In the genomic region with DNA sequence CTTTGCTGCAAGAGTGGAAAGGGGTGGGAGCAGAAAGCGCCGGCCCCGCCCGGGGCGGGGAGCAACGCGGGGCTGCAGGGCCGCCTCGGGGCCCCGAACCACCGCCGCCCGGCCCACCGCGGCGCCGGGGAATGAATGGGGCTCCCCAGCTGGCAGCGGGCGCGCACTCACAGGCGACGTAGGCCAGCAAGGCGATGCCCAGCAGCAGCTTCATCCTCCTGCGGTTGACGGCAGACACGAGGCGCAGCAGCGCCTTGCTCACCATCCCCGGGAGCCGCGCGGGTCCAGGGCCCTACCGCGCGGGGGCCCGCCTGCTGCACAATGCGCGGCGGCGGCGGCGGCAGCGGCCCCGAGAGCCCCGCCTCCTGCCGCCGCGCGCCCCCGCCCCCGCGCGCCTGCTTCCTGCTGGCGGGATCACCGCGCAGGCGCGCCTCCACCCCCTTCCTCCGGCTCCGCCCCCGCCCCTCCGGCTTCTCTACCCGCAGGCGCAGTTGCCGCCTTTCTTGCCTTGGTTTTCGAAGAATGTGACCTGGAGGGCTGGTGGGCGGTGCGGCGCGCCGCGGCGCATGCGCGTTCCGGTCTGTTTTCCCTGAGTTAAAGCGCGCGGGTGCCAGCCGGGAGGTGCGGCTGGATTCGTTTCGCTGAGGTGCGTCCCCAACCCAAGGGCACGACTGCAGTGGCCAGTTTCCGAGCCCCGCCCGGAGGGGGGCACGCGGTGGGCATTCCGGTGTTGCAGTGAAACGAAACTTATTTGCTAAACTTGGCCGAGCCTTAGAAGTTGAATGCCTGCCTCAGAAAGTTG, we compare ENCODE assay signal across 1 cellular context.
TF ChIP-seq lines count a peak whose summit lies in the region.

A gene (minus strand): TSS at position 325 of the 802 bp plus-strand sequence. CDS start 60 bp downstream, at position 265.

TF ChIP-seq in K562, 482 proteins besides CTCF, POLR2A, EP300 and RAD21 (continued from another document and continues in another):
- TF ChIP-seq, protein P1, sequence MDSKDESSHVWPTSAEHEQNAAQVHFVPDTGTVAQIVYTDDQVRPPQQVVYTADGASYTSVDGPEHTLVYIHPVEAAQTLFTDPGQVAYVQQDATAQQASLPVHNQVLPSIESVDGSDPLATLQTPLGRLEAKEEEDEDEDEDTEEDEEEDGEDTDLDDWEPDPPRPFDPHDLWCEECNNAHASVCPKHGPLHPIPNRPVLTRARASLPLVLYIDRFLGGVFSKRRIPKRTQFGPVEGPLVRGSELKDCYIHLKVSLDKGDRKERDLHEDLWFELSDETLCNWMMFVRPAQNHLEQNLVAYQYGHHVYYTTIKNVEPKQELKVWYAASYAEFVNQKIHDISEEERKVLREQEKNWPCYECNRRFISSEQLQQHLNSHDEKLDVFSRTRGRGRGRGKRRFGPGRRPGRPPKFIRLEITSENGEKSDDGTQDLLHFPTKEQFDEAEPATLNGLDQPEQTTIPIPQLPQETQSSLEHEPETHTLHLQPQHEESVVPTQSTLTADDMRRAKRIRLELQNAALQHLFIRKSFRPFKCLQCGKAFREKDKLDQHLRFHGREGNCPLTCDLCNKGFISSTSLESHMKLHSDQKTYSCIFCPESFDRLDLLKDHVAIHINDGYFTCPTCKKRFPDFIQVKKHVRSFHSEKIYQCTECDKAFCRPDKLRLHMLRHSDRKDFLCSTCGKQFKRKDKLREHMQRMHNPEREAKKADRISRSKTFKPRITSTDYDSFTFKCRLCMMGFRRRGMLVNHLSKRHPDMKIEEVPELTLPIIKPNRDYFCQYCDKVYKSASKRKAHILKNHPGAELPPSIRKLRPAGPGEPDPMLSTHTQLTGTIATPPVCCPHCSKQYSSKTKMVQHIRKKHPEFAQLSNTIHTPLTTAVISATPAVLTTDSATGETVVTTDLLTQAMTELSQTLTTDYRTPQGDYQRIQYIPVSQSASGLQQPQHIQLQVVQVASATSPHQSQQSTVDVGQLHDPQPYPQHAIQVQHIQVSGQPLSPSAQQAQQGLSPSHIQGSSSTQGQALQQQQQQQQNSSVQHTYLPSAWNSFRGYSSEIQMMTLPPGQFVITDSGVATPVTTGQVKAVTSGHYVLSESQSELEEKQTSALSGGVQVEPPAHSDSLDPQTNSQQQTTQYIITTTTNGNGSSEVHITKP (IDR thresholded peaks at IDR 0.05; ENCODE audit: partially characterized antibody) = no peak
- TF ChIP-seq, protein P2, sequence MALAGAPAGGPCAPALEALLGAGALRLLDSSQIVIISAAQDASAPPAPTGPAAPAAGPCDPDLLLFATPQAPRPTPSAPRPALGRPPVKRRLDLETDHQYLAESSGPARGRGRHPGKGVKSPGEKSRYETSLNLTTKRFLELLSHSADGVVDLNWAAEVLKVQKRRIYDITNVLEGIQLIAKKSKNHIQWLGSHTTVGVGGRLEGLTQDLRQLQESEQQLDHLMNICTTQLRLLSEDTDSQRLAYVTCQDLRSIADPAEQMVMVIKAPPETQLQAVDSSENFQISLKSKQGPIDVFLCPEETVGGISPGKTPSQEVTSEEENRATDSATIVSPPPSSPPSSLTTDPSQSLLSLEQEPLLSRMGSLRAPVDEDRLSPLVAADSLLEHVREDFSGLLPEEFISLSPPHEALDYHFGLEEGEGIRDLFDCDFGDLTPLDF (CRISPR knock-in tag; IDR thresholded peaks at IDR 0.05) = no peak
- 0 out of 2 replicates have a peak, but pooled peaks have one; percentile 43 for TF ChIP-seq ZBTB1 (CRISPR knock-in tag; IDR thresholded peaks at IDR 0.05; ENCODE audit: borderline replicate concordance, low read depth)
- no peak for TF ChIP-seq FOXJ2 (tag; IDR thresholded peaks at IDR 0.05)
- TF ChIP-seq, protein P3, sequence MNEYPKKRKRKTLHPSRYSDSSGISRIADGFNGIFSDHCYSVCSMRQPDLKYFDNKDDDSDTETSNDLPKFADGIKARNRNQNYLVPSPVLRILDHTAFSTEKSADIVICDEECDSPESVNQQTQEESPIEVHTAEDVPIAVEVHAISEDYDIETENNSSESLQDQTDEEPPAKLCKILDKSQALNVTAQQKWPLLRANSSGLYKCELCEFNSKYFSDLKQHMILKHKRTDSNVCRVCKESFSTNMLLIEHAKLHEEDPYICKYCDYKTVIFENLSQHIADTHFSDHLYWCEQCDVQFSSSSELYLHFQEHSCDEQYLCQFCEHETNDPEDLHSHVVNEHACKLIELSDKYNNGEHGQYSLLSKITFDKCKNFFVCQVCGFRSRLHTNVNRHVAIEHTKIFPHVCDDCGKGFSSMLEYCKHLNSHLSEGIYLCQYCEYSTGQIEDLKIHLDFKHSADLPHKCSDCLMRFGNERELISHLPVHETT (CRISPR knock-in tag; conservative IDR thresholded peaks at IDR 0.05 in 1 of 2, IDR thresholded peaks at IDR 0.05 in 1 of 2) = 0 out of 4 replicates have a peak, but pooled peaks of 1 of the 2 experiments have one; percentile 59
- TF ChIP-seq POLR2AphosphoS5 (IDR thresholded peaks at IDR 0.05; ENCODE audit: control insufficient read depth, insufficient read depth, low read depth, low read length) = peak; percentile 62; the same call in 1 of the 2 replicates
- no peak for TF ChIP-seq HMG20B (CRISPR knock-in tag; IDR thresholded peaks at IDR 0.05)
- TF ChIP-seq PTRF (tag; IDR thresholded peaks at IDR 0.05) = no peak
- TF ChIP-seq ZNF3 (CRISPR knock-in tag; IDR thresholded peaks at IDR 0.05) = no peak
- no peak for TF ChIP-seq NR2C1 (IDR thresholded peaks at IDR 0.05)
- TF ChIP-seq NR2C1 (tag; IDR thresholded peaks at IDR 0.05) = no peak
- TF ChIP-seq PPARD (CRISPR knock-in tag; IDR thresholded peaks at IDR 0.05) = no peak
- no peak for TF ChIP-seq TAL1 (IDR thresholded peaks at IDR 0.05)
- peak; percentile 74 for TF ChIP-seq CXXC5 (CRISPR knock-in tag; IDR thresholded peaks at IDR 0.05)
- no peak for TF ChIP-seq ZZZ3 (IDR thresholded peaks at IDR 0.05)
- TF ChIP-seq BRF1 (IDR thresholded peaks at IDR 0.05; ENCODE audit: borderline replicate concordance, extremely low read depth, insufficient read length) = no peak
- no peak for TF ChIP-seq BMI1 (IDR thresholded peaks at IDR 0.05; ENCODE audit: low read length)
- no peak for TF ChIP-seq NCOA1 (IDR thresholded peaks at IDR 0.05; ENCODE audit: low read depth)
- TF ChIP-seq, protein P4, sequence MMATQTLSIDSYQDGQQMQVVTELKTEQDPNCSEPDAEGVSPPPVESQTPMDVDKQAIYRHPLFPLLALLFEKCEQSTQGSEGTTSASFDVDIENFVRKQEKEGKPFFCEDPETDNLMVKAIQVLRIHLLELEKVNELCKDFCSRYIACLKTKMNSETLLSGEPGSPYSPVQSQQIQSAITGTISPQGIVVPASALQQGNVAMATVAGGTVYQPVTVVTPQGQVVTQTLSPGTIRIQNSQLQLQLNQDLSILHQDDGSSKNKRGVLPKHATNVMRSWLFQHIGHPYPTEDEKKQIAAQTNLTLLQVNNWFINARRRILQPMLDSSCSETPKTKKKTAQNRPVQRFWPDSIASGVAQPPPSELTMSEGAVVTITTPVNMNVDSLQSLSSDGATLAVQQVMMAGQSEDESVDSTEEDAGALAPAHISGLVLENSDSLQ (IDR thresholded peaks at IDR 0.05) = no peak
- no peak for TF ChIP-seq SMARCA5 (IDR thresholded peaks at IDR 0.05)
- no peak for TF ChIP-seq ZNF830 (CRISPR knock-in tag; IDR thresholded peaks at IDR 0.05)
- TF ChIP-seq E2F3 (CRISPR knock-in tag; IDR thresholded peaks at IDR 0.05) = peak; percentile 41; the same call in 1 of the 2 replicates
- TF ChIP-seq, protein P5, sequence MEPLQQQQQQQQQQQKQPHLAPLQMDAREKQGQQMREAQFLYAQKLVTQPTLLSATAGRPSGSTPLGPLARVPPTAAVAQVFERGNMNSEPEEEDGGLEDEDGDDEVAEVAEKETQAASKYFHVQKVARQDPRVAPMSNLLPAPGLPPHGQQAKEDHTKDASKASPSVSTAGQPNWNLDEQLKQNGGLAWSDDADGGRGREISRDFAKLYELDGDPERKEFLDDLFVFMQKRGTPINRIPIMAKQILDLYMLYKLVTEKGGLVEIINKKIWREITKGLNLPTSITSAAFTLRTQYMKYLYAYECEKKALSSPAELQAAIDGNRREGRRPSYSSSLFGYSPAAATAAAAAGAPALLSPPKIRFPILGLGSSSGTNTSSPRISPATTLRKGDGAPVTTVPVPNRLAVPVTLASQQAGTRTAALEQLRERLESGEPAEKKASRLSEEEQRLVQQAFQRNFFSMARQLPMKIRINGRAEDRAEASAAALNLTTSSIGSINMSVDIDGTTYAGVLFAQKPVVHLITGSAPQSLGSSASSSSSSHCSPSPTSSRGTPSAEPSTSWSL (CRISPR knock-in tag; IDR thresholded peaks at IDR 0.05; ENCODE audit: borderline replicate concordance) = no peak
- TF ChIP-seq, protein P6, sequence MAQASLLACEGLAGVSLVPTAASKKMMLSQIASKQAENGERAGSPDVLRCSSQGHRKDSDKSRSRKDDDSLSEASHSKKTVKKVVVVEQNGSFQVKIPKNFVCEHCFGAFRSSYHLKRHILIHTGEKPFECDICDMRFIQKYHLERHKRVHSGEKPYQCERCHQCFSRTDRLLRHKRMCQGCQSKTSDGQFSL (CRISPR knock-in tag; IDR thresholded peaks at IDR 0.05) = no peak
- TF ChIP-seq, protein P6 (tag; IDR thresholded peaks at IDR 0.05) = no peak
- no peak for TF ChIP-seq MEF2A (IDR thresholded peaks at IDR 0.05; ENCODE audit: control insufficient read depth, low read depth, low read length)
- no peak for TF ChIP-seq ZNF282 (CRISPR knock-in tag; IDR thresholded peaks at IDR 0.05)
- no peak for TF ChIP-seq GABPB2 (CRISPR knock-in tag; conservative IDR thresholded peaks at IDR 0.05)
- no peak for TF ChIP-seq KLF6 (CRISPR knock-in tag; IDR thresholded peaks at IDR 0.05; ENCODE audit: borderline replicate concordance)
- TF ChIP-seq, protein P7, sequence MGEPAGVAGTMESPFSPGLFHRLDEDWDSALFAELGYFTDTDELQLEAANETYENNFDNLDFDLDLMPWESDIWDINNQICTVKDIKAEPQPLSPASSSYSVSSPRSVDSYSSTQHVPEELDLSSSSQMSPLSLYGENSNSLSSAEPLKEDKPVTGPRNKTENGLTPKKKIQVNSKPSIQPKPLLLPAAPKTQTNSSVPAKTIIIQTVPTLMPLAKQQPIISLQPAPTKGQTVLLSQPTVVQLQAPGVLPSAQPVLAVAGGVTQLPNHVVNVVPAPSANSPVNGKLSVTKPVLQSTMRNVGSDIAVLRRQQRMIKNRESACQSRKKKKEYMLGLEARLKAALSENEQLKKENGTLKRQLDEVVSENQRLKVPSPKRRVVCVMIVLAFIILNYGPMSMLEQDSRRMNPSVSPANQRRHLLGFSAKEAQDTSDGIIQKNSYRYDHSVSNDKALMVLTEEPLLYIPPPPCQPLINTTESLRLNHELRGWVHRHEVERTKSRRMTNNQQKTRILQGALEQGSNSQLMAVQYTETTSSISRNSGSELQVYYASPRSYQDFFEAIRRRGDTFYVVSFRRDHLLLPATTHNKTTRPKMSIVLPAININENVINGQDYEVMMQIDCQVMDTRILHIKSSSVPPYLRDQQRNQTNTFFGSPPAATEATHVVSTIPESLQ (CRISPR knock-in tag; IDR thresholded peaks at IDR 0.05) = no peak
- no peak for TF ChIP-seq HDAC3 (IDR thresholded peaks at IDR 0.05; ENCODE audit: borderline replicate concordance, partially characterized antibody)
- no peak for TF ChIP-seq ZNF212 (CRISPR knock-in tag; IDR thresholded peaks at IDR 0.05)
- no peak for TF ChIP-seq CBX5 (IDR thresholded peaks at IDR 0.05; ENCODE audit: borderline replicate concordance, low read depth)
- TF ChIP-seq, protein P8, sequence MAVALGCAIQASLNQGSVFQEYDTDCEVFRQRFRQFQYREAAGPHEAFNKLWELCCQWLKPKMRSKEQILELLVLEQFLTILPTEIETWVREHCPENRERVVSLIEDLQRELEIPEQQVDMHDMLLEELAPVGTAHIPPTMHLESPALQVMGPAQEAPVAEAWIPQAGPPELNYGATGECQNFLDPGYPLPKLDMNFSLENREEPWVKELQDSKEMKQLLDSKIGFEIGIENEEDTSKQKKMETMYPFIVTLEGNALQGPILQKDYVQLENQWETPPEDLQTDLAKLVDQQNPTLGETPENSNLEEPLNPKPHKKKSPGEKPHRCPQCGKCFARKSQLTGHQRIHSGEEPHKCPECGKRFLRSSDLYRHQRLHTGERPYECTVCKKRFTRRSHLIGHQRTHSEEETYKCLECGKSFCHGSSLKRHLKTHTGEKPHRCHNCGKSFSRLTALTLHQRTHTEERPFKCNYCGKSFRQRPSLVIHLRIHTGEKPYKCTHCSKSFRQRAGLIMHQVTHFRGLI (CRISPR knock-in tag; IDR thresholded peaks at IDR 0.05) = no peak
- no peak for TF ChIP-seq SNRNP70 (optimal IDR thresholded peaks at IDR 0.05; ENCODE audit: low read depth, low read length)
- no peak for TF ChIP-seq NFYB (IDR thresholded peaks at IDR 0.05; ENCODE audit: extremely low read depth, insufficient read length)
- no peak for TF ChIP-seq CREBBP (IDR thresholded peaks at IDR 0.05; ENCODE audit: low read depth, low read length)
- no peak for TF ChIP-seq SRSF9 (IDR thresholded peaks at IDR 0.05; ENCODE audit: borderline replicate concordance, low read depth, low read length)
- TF ChIP-seq TOE1 (IDR thresholded peaks at IDR 0.05; ENCODE audit: borderline replicate concordance) = no peak
- no peak for TF ChIP-seq TOE1 (CRISPR knock-in tag; IDR thresholded peaks at IDR 0.05; ENCODE audit: borderline replicate concordance, low read depth)
- TF ChIP-seq, protein P9, sequence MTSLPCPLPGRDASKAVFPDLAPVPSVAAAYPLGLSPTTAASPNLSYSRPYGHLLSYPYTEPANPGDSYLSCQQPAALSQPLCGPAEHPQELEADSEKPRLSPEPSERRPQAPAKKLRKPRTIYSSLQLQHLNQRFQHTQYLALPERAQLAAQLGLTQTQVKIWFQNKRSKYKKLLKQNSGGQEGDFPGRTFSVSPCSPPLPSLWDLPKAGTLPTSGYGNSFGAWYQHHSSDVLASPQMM (CRISPR knock-in tag; IDR thresholded peaks at IDR 0.05) = no peak
- TF ChIP-seq ZNF696 (CRISPR knock-in tag; conservative IDR thresholded peaks at IDR 0.05) = no peak
- TF ChIP-seq MBD2 (IDR thresholded peaks at IDR 0.05; ENCODE audit: borderline replicate concordance, low read depth) = 0 out of 2 replicates have a peak, but pooled peaks have one; percentile 23
- no peak for TF ChIP-seq ARNT (IDR thresholded peaks at IDR 0.05)
- TF ChIP-seq TEAD1 (CRISPR knock-in tag; IDR thresholded peaks at IDR 0.05) = no peak; a peak in 1 of 4 replicates
- no peak for TF ChIP-seq ZKSCAN1 (IDR thresholded peaks at IDR 0.05; ENCODE audit: low read depth, low read length)
- TF ChIP-seq NCOA2 (IDR thresholded peaks at IDR 0.05; ENCODE audit: partially characterized antibody in 2 of 2) = no peak
- no peak for TF ChIP-seq TEAD2 (tag; IDR thresholded peaks at IDR 0.05)
- TF ChIP-seq, protein P10, sequence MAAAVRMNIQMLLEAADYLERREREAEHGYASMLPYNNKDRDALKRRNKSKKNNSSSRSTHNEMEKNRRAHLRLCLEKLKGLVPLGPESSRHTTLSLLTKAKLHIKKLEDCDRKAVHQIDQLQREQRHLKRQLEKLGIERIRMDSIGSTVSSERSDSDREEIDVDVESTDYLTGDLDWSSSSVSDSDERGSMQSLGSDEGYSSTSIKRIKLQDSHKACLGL (CRISPR knock-in tag; IDR thresholded peaks at IDR 0.05; ENCODE audit: borderline replicate concordance, poor library complexity, severe bottlenecking) = no peak
- TF ChIP-seq CBX3 (IDR thresholded peaks at IDR 0.05; ENCODE audit: borderline replicate concordance in 1 of 2, low read length in 2 of 2) = no peak
- TF ChIP-seq, protein P11, sequence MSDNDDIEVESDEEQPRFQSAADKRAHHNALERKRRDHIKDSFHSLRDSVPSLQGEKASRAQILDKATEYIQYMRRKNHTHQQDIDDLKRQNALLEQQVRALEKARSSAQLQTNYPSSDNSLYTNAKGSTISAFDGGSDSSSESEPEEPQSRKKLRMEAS (CRISPR knock-in tag; IDR thresholded peaks at IDR 0.05) = no peak
- TF ChIP-seq, protein P12, sequence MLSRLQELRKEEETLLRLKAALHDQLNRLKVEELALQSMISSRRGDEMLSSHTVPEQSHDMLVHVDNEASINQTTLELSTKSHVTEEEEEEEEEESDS (CRISPR knock-in tag; IDR thresholded peaks at IDR 0.05) = no peak
